1 cellular context compared by ENCODE assay signal in genomic region chr19:871446-872265, GRCh38.
TF ChIP-seq lines count a peak whose summit lies in the region.

No MANE protein-coding gene starts in this region.

TF ChIP-seq in H1, 55 proteins besides CTCF, POLR2A, EP300 and RAD21:
- TF ChIP-seq KDM1A (IDR thresholded peaks at IDR 0.05; ENCODE audit: borderline replicate concordance, low read length): peak; percentile 85
- peak; percentile 80 for TF ChIP-seq EGR1 (IDR thresholded peaks at IDR 0.05; ENCODE audit: borderline replicate concordance, low read depth, low read length)
- TF ChIP-seq SP1 (IDR thresholded peaks at IDR 0.05; ENCODE audit: low read depth, low read length): 0 out of 2 replicates have a peak, but pooled peaks have one; percentile 17
- TF ChIP-seq TCF12 (IDR thresholded peaks at IDR 0.05; ENCODE audit: low read depth, low read length): no peak
- 0 out of 4 replicates have a peak, but pooled peaks of 1 of the 2 experiments have one; percentile 19 for TF ChIP-seq SIN3A (conservative IDR thresholded peaks at IDR 0.05 in 1 of 2, IDR thresholded peaks at IDR 0.05 in 1 of 2; ENCODE audit: low read depth in 1 of 2, low read length in 2 of 2)
TF ChIP-seq in H1: peak in this region for 4.
